Comparison of ENCODE assay signal across 33 cellular contexts in genomic region chr4:37423310-37423709, GRCh38.
"Had no signal": no experiment of that assay in that cellular context is flagged by ENCODE, and none has a peak within 500 bp of the region (broad histone marks: within the 10 kb centered on the region; RNA-seq: fewer than 3 reads in every experiment).

No MANE protein-coding gene starts in this region.

- H3K27ac ChIP-seq: adrenal gland, cardiac muscle cell had no signal

- H3K9me3 ChIP-seq: adrenal gland had no signal

- H3K27me3 ChIP-seq: cardiac muscle cell had no signal

- DNase-seq: activated B cell treated with CpG ODN at 0.5 μM for 24 hours; activated CD4-positive, alpha-beta memory T cell treated with anti-CD3 and anti-CD28 coated beads for 36 hours; activated CD4-positive, alpha-beta T cell treated with anti-CD3 and anti-CD28 coated beads for 4 hours; activated CD4-positive, alpha-beta T cell treated with anti-CD3 and anti-CD28 coated beads, Interleukin-2, amount 10 ng/mL, durations not matched to agents 24 days and 14 days; activated CD4-positive, alpha-beta T cell treated with anti-CD3 and anti-CD28 coated beads, Interleukin-2, amount 50 U/mL, for 1 hour; activated CD4-positive, alpha-beta T cell treated with anti-CD3 and anti-CD28 coated beads, Interleukin-2, amount 50 U/mL, for 4 hours; activated CD4-positive, CD25-positive, alpha-beta regulatory T cell treated with anti-CD3 and anti-CD28 coated beads, Interleukin-2, amount 50 U/mL, for 72 hours; activated CD8-positive, alpha-beta memory T cell treated with anti-CD3 and anti-CD28 coated beads, Interleukin-2, amount 50 U/mL, for 4 hours; activated CD8-positive, alpha-beta T cell treated with anti-CD3 and anti-CD28 coated beads for 36 hours; activated effector memory CD4-positive, alpha-beta T cell treated with anti-CD3 and anti-CD28 coated beads, Interleukin-2, amount 50 U/mL, for 16 hours; activated gamma-delta T cell treated with Interleukin-2 at 50 U/mL for 16 hours; activated naive CD4-positive, alpha-beta T cell; activated naive CD4-positive, alpha-beta T cell treated with anti-CD3 and anti-CD28 coated beads for 36 hours; activated naive CD4-positive, alpha-beta T cell treated with anti-CD3 and anti-CD28 coated beads, Interleukin-2, amount 50 U/mL, for 16 hours; activated naive CD8-positive, alpha-beta T cell treated with anti-CD3 and anti-CD28 coated beads for 36 hours; activated T-cell treated with anti-CD3 and anti-CD28 coated beads for 4 hours; activated T-cell treated with anti-CD3 and anti-CD28 coated beads, Interleukin-2, amount 50 U/mL, for 1 hour; activated T-cell treated with anti-CD3 and anti-CD28 coated beads, Interleukin-2, amount 50 U/mL, for 4 hours; activated T-cell treated with anti-CD3 and anti-CD28 coated beads, Interleukin-2, amount 50 U/mL, for 72 hours; adrenal gland; amniotic stem cell; aorta; caudate nucleus; SW 1271; T-helper 1 cell; T-helper 2 cell; T-helper 9 cell had no signal

- H3K4me3 ChIP-seq: adrenal gland, cardiac muscle cell had no signal

- H3K36me3 ChIP-seq: adrenal gland, cardiac muscle cell had no signal

- H3K4me1 ChIP-seq: adrenal gland had no signal

- ATAC-seq: activated CD8-positive, alpha-beta T cell treated with anti-CD3 and anti-CD28 coated beads for 36 hours; activated naive CD4-positive, alpha-beta T cell treated with anti-CD3 and anti-CD28 coated beads, Interleukin-2, amount 50 U/mL, for 72 hours; activated T-cell treated with anti-CD3 and anti-CD28 coated beads, Interleukin-2, amount 50 U/mL, for 4 hours; activated T-cell treated with anti-CD3 and anti-CD28 coated beads, Interleukin-2, amount 50 U/mL, for 72 hours; activated T-helper 17 cell treated with anti-CD3 and anti-CD28 coated beads, Interleukin-2, amount 50 U/mL, for 72 hours had no signal

- FAIRE-seq: astrocyte, bronchial epithelial cell, TTC549 had no signal
